8 cellular contexts compared by ENCODE assay signal in genomic region chr1:93078935-93079654, GRCh38. TPM values are rescaled to one million over a fixed set of nuclear protein-coding genes. Genes with fewer than 3 reads are reported as not detected.
A peak's percentile ranks its signal among the peaks of the same experiment; 100 is the strongest.
DNase-seq lines count a peak whose midpoint lies in the region; ATAC-seq and TF ChIP-seq lines count a peak whose summit lies in the region.

TSS of gene MTF2 (plus strand) at chr1:93079283. CDS start at chr1:93079527, 244 bp downstream.

- CTCF ChIA-PET in PC-9 (lab: Charles Lee) = interaction anchor here (0.5 to 1.3 kb wide), 4 partner anchors 129 to 960 kb away, joined by 3 to 6 read pairs (median 4); no protein-coding TSS in a partner anchor

- ATAC-seq in GM21717 (IDR thresholded peaks at IDR 0.05; ENCODE audit: unreplicated experiment) = peak; percentile 72

- H3K4me2 ChIP-seq in PC-9 = peak within 1 kb of the TSS; percentile 89

- H3K36me3 ChIP-seq in PC-9 (ENCODE audit: low read depth) = peaks cover 16% of the 10 kb centered on the region

- H3K27me3 ChIP-seq in PC-9 (ENCODE audit: insufficient read depth, low read depth) = no peaks in the 10 kb centered on the region

- H3K79me2 ChIP-seq in PC-9 (ENCODE audit: low read depth) = peaks cover 50% of the 10 kb centered on the region

- H3K9me3 ChIP-seq in PC-9 (ENCODE audit: insufficient read depth, low read depth) = no peaks in the 10 kb centered on the region

- in situ Hi-C loops in KBM-7 (cut with MboI; ENCODE audit: low pct_unique_long_range_greater_than_20kb, low sequenced_read_pairs) = no loop called here

- TF ChIP-seq CTCF in PC-9 (conservative IDR thresholded peaks at IDR 0.05) (no peak), epithelial cell of proximal tubule (conservative IDR thresholded peaks at IDR 0.05; ENCODE audit: low read depth, low read length) (no peak)

- peaks cover 6% of the 10 kb centered on the region; the same call in 1 of the 2 replicates for H3F3A ChIP-seq in PC-9 (ENCODE audit: insufficient read depth, low read depth)

- POLR2A ChIA-PET in PC-9 (lab: Charles Lee; ENCODE audit: unreplicated experiment) = interaction anchor here (0.5 to 1.2 kb wide), 6 partner anchors 13 to 1180 kb away, joined by 3 to 22 read pairs (median 4); no protein-coding TSS in a partner anchor

- peak within 1 kb of the TSS; percentile 100 for H2AFZ ChIP-seq in PC-9

- peaks cover 28% of the 10 kb centered on the region for H4K20me1 ChIP-seq in PC-9 (ENCODE audit: insufficient read depth)

- BruUV-seq in PC-9 (replicated peaks; lab: Mats Ljungman, UMichigan) = TSS peak; percentile 32

- DNase-seq in DMS53 (lab: John Stamatoyannopoulos, UW) (peak; percentile 100), KBM-7 (peak; percentile 98), PC-9 (peak; percentile 91 to 95), activated T-cell treated with anti-CD3 and anti-CD28 coated beads for 48 hours (ENCODE audit: low read depth) (peak; percentile 97), epithelial cell of proximal tubule (ENCODE audit: low read depth) (peak; percentile 70), mucosa of gallbladder (ENCODE audit: low spot score) (peak; percentile 96)
- DNase-seq in stimulated activated CD8-positive, alpha-beta memory T cell treated with anti-CD3 and anti-CD28 coated beads, Interleukin-4, amount 100 ng/mL, for 24 hours (ENCODE audit: low read depth) = peak; percentile 92

- H3K9me2 ChIP-seq in PC-9 (ENCODE audit: insufficient read depth) = no peaks in the 10 kb centered on the region

- H3K4me3 ChIP-seq in PC-9 (peak within 1 kb of the TSS; percentile 87), epithelial cell of proximal tubule (ENCODE audit: low read depth, low read length) (peak within 1 kb of the TSS; percentile 91)

- peaks cover 25% of the 10 kb centered on the region for H3K4me1 ChIP-seq in PC-9 (replicated peaks; ENCODE audit: insufficient read depth)

- H3K27ac ChIP-seq in PC-9 = peak within 1 kb of the TSS; percentile 58

- intact Hi-C loops in PC-9 (cut with micrococcal nuclease; ENCODE audit: unreplicated experiment) = loop anchor here (1.0 to 2.0 kb wide), 2 partner anchors 64 to 101 kb away; partner anchors contain the start of genes CCDC18 and TMED5

RNA-seq across cellular contexts. Expression of gene MTF2, which starts in this region (rescaled TPM):
- total RNA-seq in PC-9 (2021) (31.7 and 38.6 TPM in 2 replicates), epithelial cell of proximal tubule (23.9 and 26.3 TPM in 2 replicates), mucosa of gallbladder (24.3 TPM)

Comparison
In these comparisons a context has a peak if more than half of its experiments do, and no peak if none do; other contexts are left out.
1. Peak in every context shown above with its lines: DNase-seq, ATAC-seq, H3K4me3 ChIP-seq and H3K27ac ChIP-seq.